In genomic region chr1:23559985-23560755, GRCh38 we compare ENCODE assay signal across 8 cellular contexts.
DNase-seq lines count a peak whose midpoint lies in the region; ATAC-seq and TF ChIP-seq lines count a peak whose summit lies in the region.

No MANE protein-coding gene starts in this region.

- no peaks in the 10 kb centered on the region for H3K9me3 ChIP-seq in RWPE2 (ENCODE audit: severe bottlenecking)

- DNase-seq in NCI-H1092 treated with DMSO at 0.1 percent for 48 hours (lab: John Stamatoyannopoulos, UW), result peak; percentile 66
- DNase-seq in NCI-H1092 (lab: John Stamatoyannopoulos, UW), result no peak
- DNase-seq in RWPE2 (ENCODE audit: low spot score), result no peak
- peak; percentile 83 for DNase-seq in fibroblast of gingiva (ENCODE audit: low read depth)
- no peak for DNase-seq in retinal pigment epithelial cell (ENCODE audit: low read depth)
- DNase-seq in stimulated activated CD4-positive, alpha-beta T cell treated with anti-CD3 and anti-CD28 coated beads, Interleukin-2, amount 100 ng/mL, for 24 hours, result no peak
- no peak for DNase-seq in SHP77 treated with DMSO at 0.1 percent for 48 hours (lab: John Stamatoyannopoulos, UW)

- peaks cover 34% of the 10 kb centered on the region for H3K4me1 ChIP-seq in RWPE2 (ENCODE audit: insufficient read depth, poor library complexity, severe bottlenecking)

- peak overlapping the region; percentile 93 for H3K27ac ChIP-seq in RWPE2 (ENCODE audit: poor library complexity, severe bottlenecking)

- no peak for ATAC-seq in RWPE2 (ENCODE audit: low read depth)
- no peak for ATAC-seq in HG03469 (IDR thresholded peaks at IDR 0.05; ENCODE audit: unreplicated experiment)

- peaks cover 8% of the 10 kb centered on the region; the same call in 1 of the 2 replicates for H3K36me3 ChIP-seq in RWPE2 (ENCODE audit: low read depth)

- H3K27me3 ChIP-seq in RWPE2 (ENCODE audit: insufficient read depth, poor library complexity, severe bottlenecking), result no peaks in the 10 kb centered on the region

- TF ChIP-seq CTCF in RWPE2 (IDR thresholded peaks at IDR 0.05; ENCODE audit: poor library complexity, severe bottlenecking) (no peak), retinal pigment epithelial cell (conservative IDR thresholded peaks at IDR 0.05; ENCODE audit: low read depth, low read length) (no peak)

- H3K4me3 ChIP-seq in RWPE2 (ENCODE audit: severe bottlenecking) (peak overlapping the region; percentile 77), retinal pigment epithelial cell (ENCODE audit: low read length) (peak overlapping the region; percentile 99)

Comparison
In these comparisons a context has a peak if more than half of its experiments do, and no peak if none do; other contexts are left out.
1. DNase-seq: peak in NCI-H1092 treated with DMSO at 0.1 percent for 48 hours (single experiment) and fibroblast of gingiva (single experiment); none in NCI-H1092 (single experiment), RWPE2 (single experiment), retinal pigment epithelial cell (single experiment), stimulated activated CD4-positive, alpha-beta T cell treated with anti-CD3 and anti-CD28 coated beads, Interleukin-2, amount 100 ng/mL, for 24 hours (0 of 2) and SHP77 treated with DMSO at 0.1 percent for 48 hours (single experiment).